ENCODE assay signal across 22 cellular contexts in the genomic region with DNA sequence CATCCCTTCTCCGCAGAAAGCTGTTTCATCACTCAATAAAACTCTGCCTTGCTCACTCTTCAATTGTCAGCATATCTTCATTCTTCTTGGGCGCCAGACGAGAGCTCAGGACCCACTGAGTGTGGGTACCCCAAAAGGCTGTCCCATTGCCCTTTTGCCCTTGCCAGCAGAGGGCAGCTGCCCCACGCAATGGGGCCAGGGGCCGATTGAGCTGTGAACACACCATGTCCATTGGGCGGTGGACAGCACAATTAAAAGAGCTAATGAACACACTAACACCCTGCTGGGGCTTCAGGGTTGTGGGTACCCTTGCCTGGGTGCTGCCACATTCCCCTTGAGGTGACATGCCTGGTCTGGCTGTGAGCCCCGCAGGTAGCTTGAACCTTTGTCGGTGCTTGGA.
"Had no signal": no experiment of that assay in that cellular context is flagged by ENCODE, and none has a peak within 500 bp of the region (broad histone marks: within the 10 kb centered on the region; RNA-seq: fewer than 3 reads in every experiment).

No MANE protein-coding gene starts in this region.

- ATAC-seq: HepG2 had no signal

- H3K9me3 ChIP-seq: MG63, SJSA1 had no signal

- H3K36me3 ChIP-seq: MG63, SJSA1 had no signal

- H3K4me3 Mint-ChIP-seq: IgD-negative memory B cell had no signal

- H3K27me3 Mint-ChIP-seq: IgD-negative memory B cell had no signal

- H3K27me3 ChIP-seq: MG63, SJSA1 had no signal

- DNase-seq: KBM-7, MG63, NCI-H1092, NCI-H1105 treated with DMSO at 0.1 percent for 48 hours, NCI-H1417 treated with DMSO at 0.1 percent for 48 hours, NCI-H146, NCI-H1694 treated with DMSO at 0.1 percent for 48 hours, NCI-H1930, NCI-H2081, NCI-H2171, NCI-H226, NCI-H446, NCI-H510A treated with DMSO at 0.1 percent for 48 hours, NCI-H69, NCI-H774, Right ventricle myocardium superior, RPMI8226, SIG-M5 had no signal

- H3K4me3 ChIP-seq: MG63, SJSA1, SK-N-MC had no signal

- H3K27ac Mint-ChIP-seq: IgD-negative memory B cell had no signal

- H3K27ac ChIP-seq: SJSA1, SK-N-MC had no signal

- H3K4me1 ChIP-seq: SJSA1 had no signal
